In genomic region chr9:80191108-80191507, GRCh38 we compare ENCODE assay signal across 18 cellular contexts.
A peak's percentile ranks its signal among the peaks of the same experiment; 100 is the strongest.
DNase-seq lines count a peak whose midpoint lies in the region; ATAC-seq, FAIRE-seq and TF ChIP-seq lines count a peak whose summit lies in the region.
"Had no signal": no experiment of that assay in that cellular context is flagged by ENCODE, and none has a peak within 500 bp of the region (broad histone marks: within the 10 kb centered on the region; RNA-seq: fewer than 3 reads in every experiment).

No MANE protein-coding gene starts in this region.

- no peak for ATAC-seq in GM18519 (IDR thresholded peaks at IDR 0.05; ENCODE audit: low FRiP score, unreplicated experiment)
- no peak for ATAC-seq in GM18520 (IDR thresholded peaks at IDR 0.05; ENCODE audit: unreplicated experiment)
- ATAC-seq: GM12878, K562 had no signal

- no peak for TF ChIP-seq POLR2A in H54 (IDR thresholded peaks at IDR 0.05; ENCODE audit: low read depth, low read length)

- DNase-seq in H54 (ENCODE audit: insufficient read length, low spot score) (no peak), astrocyte of the hippocampus (ENCODE audit: low read depth, low spot score) (peak; percentile 50), hepatic stellate cell (ENCODE audit: low spot score) (peak; percentile 13), amygdala (lab: John Stamatoyannopoulos, UW) (no peak)
- DNase-seq in activated naive CD4-positive, alpha-beta T cell treated with anti-CD3 and anti-CD28 coated beads, Interleukin-2, amount 50 U/mL, for 16 hours = no peak
- DNase-seq: C1 segment of cervical spinal cord, DMS153, NCI-H1092 treated with DMSO at 0.1 percent for 48 hours, NCI-H187, NCI-H2171 treated with DMSO at 0.1 percent for 48 hours, NCI-H510A, Peyer's patch, SHP77 had no signal

- FAIRE-seq in H54 (lab: Jason Lieb, UNC) = peak; percentile 41
- FAIRE-seq: GM12878, H1, K562 had no signal

Comparison
In these comparisons a context has a peak if more than half of its experiments do, and no peak if none do; other contexts are left out.
1. DNase-seq: peak in astrocyte of the hippocampus (single experiment) and hepatic stellate cell (single experiment); none in H54 (single experiment), activated naive CD4-positive, alpha-beta T cell treated with anti-CD3 and anti-CD28 coated beads, Interleukin-2, amount 50 U/mL, for 16 hours (single experiment) and amygdala (0 of 56).